In genomic region chr18:35355140-35355618, GRCh38 we compare ENCODE assay signal across 1 cellular context.
TF ChIP-seq lines count a peak whose summit lies in the region.

No MANE protein-coding gene starts in this region.

TF ChIP-seq in HepG2, 621 proteins besides CTCF, POLR2A, EP300 and RAD21 (continued from another document and continues in another):
- TF ChIP-seq, protein P1, sequence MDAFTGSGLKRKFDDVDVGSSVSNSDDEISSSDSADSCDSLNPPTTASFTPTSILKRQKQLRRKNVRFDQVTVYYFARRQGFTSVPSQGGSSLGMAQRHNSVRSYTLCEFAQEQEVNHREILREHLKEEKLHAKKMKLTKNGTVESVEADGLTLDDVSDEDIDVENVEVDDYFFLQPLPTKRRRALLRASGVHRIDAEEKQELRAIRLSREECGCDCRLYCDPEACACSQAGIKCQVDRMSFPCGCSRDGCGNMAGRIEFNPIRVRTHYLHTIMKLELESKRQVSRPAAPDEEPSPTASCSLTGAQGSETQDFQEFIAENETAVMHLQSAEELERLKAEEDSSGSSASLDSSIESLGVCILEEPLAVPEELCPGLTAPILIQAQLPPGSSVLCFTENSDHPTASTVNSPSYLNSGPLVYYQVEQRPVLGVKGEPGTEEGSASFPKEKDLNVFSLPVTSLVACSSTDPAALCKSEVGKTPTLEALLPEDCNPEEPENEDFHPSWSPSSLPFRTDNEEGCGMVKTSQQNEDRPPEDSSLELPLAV (CRISPR knock-in tag; conservative IDR thresholded peaks at IDR 0.05; ENCODE audit: low read depth): no peak
- TF ChIP-seq, protein P2, sequence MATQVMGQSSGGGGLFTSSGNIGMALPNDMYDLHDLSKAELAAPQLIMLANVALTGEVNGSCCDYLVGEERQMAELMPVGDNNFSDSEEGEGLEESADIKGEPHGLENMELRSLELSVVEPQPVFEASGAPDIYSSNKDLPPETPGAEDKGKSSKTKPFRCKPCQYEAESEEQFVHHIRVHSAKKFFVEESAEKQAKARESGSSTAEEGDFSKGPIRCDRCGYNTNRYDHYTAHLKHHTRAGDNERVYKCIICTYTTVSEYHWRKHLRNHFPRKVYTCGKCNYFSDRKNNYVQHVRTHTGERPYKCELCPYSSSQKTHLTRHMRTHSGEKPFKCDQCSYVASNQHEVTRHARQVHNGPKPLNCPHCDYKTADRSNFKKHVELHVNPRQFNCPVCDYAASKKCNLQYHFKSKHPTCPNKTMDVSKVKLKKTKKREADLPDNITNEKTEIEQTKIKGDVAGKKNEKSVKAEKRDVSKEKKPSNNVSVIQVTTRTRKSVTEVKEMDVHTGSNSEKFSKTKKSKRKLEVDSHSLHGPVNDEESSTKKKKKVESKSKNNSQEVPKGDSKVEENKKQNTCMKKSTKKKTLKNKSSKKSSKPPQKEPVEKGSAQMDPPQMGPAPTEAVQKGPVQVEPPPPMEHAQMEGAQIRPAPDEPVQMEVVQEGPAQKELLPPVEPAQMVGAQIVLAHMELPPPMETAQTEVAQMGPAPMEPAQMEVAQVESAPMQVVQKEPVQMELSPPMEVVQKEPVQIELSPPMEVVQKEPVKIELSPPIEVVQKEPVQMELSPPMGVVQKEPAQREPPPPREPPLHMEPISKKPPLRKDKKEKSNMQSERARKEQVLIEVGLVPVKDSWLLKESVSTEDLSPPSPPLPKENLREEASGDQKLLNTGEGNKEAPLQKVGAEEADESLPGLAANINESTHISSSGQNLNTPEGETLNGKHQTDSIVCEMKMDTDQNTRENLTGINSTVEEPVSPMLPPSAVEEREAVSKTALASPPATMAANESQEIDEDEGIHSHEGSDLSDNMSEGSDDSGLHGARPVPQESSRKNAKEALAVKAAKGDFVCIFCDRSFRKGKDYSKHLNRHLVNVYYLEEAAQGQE (IDR thresholded peaks at IDR 0.05; ENCODE audit: borderline replicate concordance in 1 of 2, low read depth in 1 of 2, low read length in 2 of 2): no peak
- TF ChIP-seq FOXP1 (IDR thresholded peaks at IDR 0.05): no peak
- no peak for TF ChIP-seq FOXP1 (CRISPR knock-in tag; IDR thresholded peaks at IDR 0.05)
- no peak for TF ChIP-seq FOXK2 (IDR thresholded peaks at IDR 0.05)
- TF ChIP-seq SNAI1 (CRISPR knock-in tag; IDR thresholded peaks at IDR 0.05; ENCODE audit: borderline replicate concordance): no peak
- TF ChIP-seq, protein P3, sequence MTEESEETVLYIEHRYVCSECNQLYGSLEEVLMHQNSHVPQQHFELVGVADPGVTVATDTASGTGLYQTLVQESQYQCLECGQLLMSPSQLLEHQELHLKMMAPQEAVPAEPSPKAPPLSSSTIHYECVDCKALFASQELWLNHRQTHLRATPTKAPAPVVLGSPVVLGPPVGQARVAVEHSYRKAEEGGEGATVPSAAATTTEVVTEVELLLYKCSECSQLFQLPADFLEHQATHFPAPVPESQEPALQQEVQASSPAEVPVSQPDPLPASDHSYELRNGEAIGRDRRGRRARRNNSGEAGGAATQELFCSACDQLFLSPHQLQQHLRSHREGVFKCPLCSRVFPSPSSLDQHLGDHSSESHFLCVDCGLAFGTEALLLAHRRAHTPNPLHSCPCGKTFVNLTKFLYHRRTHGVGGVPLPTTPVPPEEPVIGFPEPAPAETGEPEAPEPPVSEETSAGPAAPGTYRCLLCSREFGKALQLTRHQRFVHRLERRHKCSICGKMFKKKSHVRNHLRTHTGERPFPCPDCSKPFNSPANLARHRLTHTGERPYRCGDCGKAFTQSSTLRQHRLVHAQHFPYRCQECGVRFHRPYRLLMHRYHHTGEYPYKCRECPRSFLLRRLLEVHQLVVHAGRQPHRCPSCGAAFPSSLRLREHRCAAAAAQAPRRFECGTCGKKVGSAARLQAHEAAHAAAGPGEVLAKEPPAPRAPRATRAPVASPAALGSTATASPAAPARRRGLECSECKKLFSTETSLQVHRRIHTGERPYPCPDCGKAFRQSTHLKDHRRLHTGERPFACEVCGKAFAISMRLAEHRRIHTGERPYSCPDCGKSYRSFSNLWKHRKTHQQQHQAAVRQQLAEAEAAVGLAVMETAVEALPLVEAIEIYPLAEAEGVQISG (CRISPR knock-in tag; IDR thresholded peaks at IDR 0.05): peak; percentile 43; the same call in 1 of the 2 replicates
- TF ChIP-seq ZNF761 (CRISPR knock-in tag; conservative IDR thresholded peaks at IDR 0.05): no peak
- TF ChIP-seq, protein P4, sequence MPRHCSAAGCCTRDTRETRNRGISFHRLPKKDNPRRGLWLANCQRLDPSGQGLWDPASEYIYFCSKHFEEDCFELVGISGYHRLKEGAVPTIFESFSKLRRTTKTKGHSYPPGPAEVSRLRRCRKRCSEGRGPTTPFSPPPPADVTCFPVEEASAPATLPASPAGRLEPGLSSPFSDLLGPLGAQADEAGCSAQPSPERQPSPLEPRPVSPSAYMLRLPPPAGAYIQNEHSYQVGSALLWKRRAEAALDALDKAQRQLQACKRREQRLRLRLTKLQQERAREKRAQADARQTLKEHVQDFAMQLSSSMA (CRISPR knock-in tag; IDR thresholded peaks at IDR 0.05): no peak
- no peak for TF ChIP-seq ZNF672 (CRISPR knock-in tag; IDR thresholded peaks at IDR 0.05)
- TF ChIP-seq XRCC5 (optimal IDR thresholded peaks at IDR 0.05; ENCODE audit: low read length): peak; percentile 60
- TF ChIP-seq ZNF383 (CRISPR knock-in tag; IDR thresholded peaks at IDR 0.05; ENCODE audit: borderline replicate concordance): no peak
- TF ChIP-seq AKNA (CRISPR knock-in tag; IDR thresholded peaks at IDR 0.05; ENCODE audit: borderline replicate concordance): no peak
- no peak for TF ChIP-seq NFE2L2 (IDR thresholded peaks at IDR 0.05; ENCODE audit: low read length)
- TF ChIP-seq, protein P5, sequence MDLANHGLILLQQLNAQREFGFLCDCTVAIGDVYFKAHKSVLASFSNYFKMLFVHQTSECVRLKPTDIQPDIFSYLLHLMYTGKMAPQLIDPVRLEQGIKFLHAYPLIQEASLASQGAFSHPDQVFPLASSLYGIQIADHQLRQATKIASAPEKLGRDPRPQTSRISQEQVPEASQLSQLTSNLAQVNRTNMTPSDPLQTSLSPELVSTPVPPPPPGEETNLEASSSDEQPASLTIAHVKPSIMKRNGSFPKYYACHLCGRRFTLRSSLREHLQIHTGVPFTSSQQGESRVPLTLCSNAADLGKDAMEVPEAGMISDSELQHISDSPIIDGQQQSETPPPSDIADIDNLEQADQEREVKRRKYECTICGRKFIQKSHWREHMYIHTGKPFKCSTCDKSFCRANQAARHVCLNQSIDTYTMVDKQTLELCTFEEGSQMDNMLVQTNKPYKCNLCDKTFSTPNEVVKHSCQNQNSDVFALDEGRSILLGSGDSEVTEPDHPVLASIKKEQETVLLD (CRISPR knock-in tag; IDR thresholded peaks at IDR 0.05; ENCODE audit: low read depth): no peak
- no peak for TF ChIP-seq ZBTB25 (CRISPR knock-in tag; IDR thresholded peaks at IDR 0.05)
- TF ChIP-seq ZHX2 (IDR thresholded peaks at IDR 0.05; ENCODE audit: low read depth): no peak
- TF ChIP-seq ZHX2 (CRISPR knock-in tag; IDR thresholded peaks at IDR 0.05; ENCODE audit: borderline replicate concordance): no peak
- TF ChIP-seq PBX3 (CRISPR knock-in tag; IDR thresholded peaks at IDR 0.05; ENCODE audit: borderline replicate concordance): no peak
- TF ChIP-seq ZBTB46 (CRISPR knock-in tag; IDR thresholded peaks at IDR 0.05; ENCODE audit: borderline replicate concordance): no peak
- no peak for TF ChIP-seq MZF1 (CRISPR knock-in tag; IDR thresholded peaks at IDR 0.05; ENCODE audit: borderline replicate concordance)
